ENCODE assay signal across 16 cellular contexts in the genomic region with DNA sequence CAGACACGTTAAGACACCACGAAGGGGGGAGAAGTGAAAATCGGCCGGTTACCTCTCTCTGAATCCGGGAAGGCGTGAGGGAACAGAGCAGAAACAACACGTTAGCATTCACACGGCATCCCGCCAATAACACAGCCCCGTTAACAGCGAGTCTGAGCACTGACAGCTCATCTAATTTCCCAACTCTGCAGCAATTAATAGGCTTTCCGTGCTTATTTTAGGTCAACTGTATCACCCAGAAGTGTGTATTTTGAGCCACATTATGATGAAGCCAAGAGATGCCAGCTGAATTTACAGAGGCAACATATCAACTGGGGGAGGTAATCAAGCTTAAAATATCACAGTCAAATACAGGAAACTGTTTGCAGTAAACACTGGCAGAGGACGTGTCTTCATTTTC.
DNase-seq lines count a peak whose midpoint lies in the region; ATAC-seq and TF ChIP-seq lines count a peak whose summit lies in the region.
"Had no signal": no experiment of that assay in that cellular context is flagged by ENCODE, and none has a peak within 500 bp of the region (broad histone marks: within the 10 kb centered on the region; RNA-seq: fewer than 3 reads in every experiment).

No MANE protein-coding gene starts in this region.

- peaks cover 5% of the 10 kb centered on the region for H3K4me1 Mint-ChIP-seq in T-helper 2 cell treated with Interferon-gamma antibody and Interleukin-4, amounts not matched to agents 5 μg/mL and 100 μg/mL, for 36 hours (ENCODE audit: low read depth)

- H3K4me3 ChIP-seq in DOHH2 (ENCODE audit: low read length): no peak overlapping the region
- H3K4me3 ChIP-seq in PC-3 (ENCODE audit: low read length): no peak overlapping the region
- H3K4me3 ChIP-seq: breast epithelium, hepatocyte, lower lobe of right lung had no signal

- peaks cover 36% of the 10 kb centered on the region for H3K4me1 ChIP-seq in DOHH2 (ENCODE audit: control insufficient read depth, low read length)
- H3K4me1 ChIP-seq in PC-3 (ENCODE audit: insufficient read depth, low read length): peaks cover 4% of the 10 kb centered on the region; the same call in 1 of the 2 replicates

- H3K79me2 ChIP-seq in DOHH2 (ENCODE audit: control insufficient read depth, low read length): peaks cover 9% of the 10 kb centered on the region
- no peaks in the 10 kb centered on the region for H3K79me2 ChIP-seq in PC-3 (ENCODE audit: low read length)
- H3K79me2 ChIP-seq: hepatocyte had no signal

- peak; percentile 64 for DNase-seq in NCI-H1694 treated with DMSO at 0.1 percent for 48 hours (lab: John Stamatoyannopoulos, UW)
- peak; percentile 68 for DNase-seq in astrocyte of the hippocampus (ENCODE audit: low read depth, low spot score)
- DNase-seq in posterior vena cava (ENCODE audit: low spot score): peak; percentile 63
- DNase-seq in PC-3: no peak
- no peak for DNase-seq in T-helper 2 cell treated with Interferon-gamma antibody and Interleukin-4, amounts not matched to agents 5 μg/mL and 100 μg/mL, for 36 hours (ENCODE audit: low spot score)
- DNase-seq: activated CD4-positive, alpha-beta T cell treated with anti-CD3 and anti-CD28 coated beads, Interleukin-2, amount 50 U/mL, for 4 hours; Kasumi-1; lower lobe of right lung; stimulated activated CD4-positive, alpha-beta T cell treated with anti-CD3 and anti-CD28 coated beads, Interleukin-2, amount 100 ng/mL, for 48 hours; stimulated activated naive CD4-positive, alpha-beta T cell had no signal

- H3K27ac Mint-ChIP-seq in T-helper 2 cell treated with Interferon-gamma antibody and Interleukin-4, amounts not matched to agents 5 μg/mL and 100 μg/mL, for 36 hours: no peak overlapping the region
- H3K27ac Mint-ChIP-seq: T-helper 1 cell treated with Interleukin-12 subunit alpha and Interleukin-12 subunit beta and Interleukin-4 antibody, amounts not matched to agents 30 μg/mL and 1 μg/mL, for 36 hours had no signal

- H3K9me3 Mint-ChIP-seq in T-helper 2 cell treated with Interferon-gamma antibody and Interleukin-4, amounts not matched to agents 5 μg/mL and 100 μg/mL, for 36 hours: no peaks in the 10 kb centered on the region
- H3K9me3 Mint-ChIP-seq: T-helper 1 cell treated with Interleukin-12 subunit alpha and Interleukin-12 subunit beta and Interleukin-4 antibody, amounts not matched to agents 30 μg/mL and 1 μg/mL, for 36 hours had no signal

- ATAC-seq in PC-3: no peak
- ATAC-seq in HG02678 (IDR thresholded peaks at IDR 0.05; ENCODE audit: unreplicated experiment): no peak
- no peak for ATAC-seq in GM19328 (IDR thresholded peaks at IDR 0.05; ENCODE audit: unreplicated experiment)
- ATAC-seq: lower lobe of right lung had no signal

- H3K9me3 ChIP-seq in DOHH2 (ENCODE audit: control insufficient read depth, insufficient read depth, low read length) (no peaks in the 10 kb centered on the region), PC-3 (ENCODE audit: low read length) (no peaks in the 10 kb centered on the region)
- H3K9me3 ChIP-seq: breast epithelium, lower lobe of right lung had no signal

- peaks cover 4% of the 10 kb centered on the region for H3F3A ChIP-seq in DOHH2 (ENCODE audit: control insufficient read depth, insufficient read depth)
- H3F3A ChIP-seq in PC-3 (ENCODE audit: low read length, unreplicated experiment): no peaks in the 10 kb centered on the region

- H3K4me3 Mint-ChIP-seq in T-helper 2 cell treated with Interferon-gamma antibody and Interleukin-4, amounts not matched to agents 5 μg/mL and 100 μg/mL, for 36 hours: no peak overlapping the region
- H3K4me3 Mint-ChIP-seq: T-helper 1 cell treated with Interleukin-12 subunit alpha and Interleukin-12 subunit beta and Interleukin-4 antibody, amounts not matched to agents 30 μg/mL and 1 μg/mL, for 36 hours had no signal

- H3K4me2 ChIP-seq in DOHH2 (ENCODE audit: low read length): peak overlapping the region; percentile 25; the same call in 1 of the 2 replicates
- no peak overlapping the region for H3K4me2 ChIP-seq in PC-3 (ENCODE audit: low read length)
- H3K4me2 ChIP-seq: hepatocyte had no signal

- intact Hi-C loops in posterior vena cava (cut with DNase I) (no loop called here), PC-3 (cut with micrococcal nuclease) (no loop called here)

- no peak overlapping the region for H3K9ac ChIP-seq in PC-3 (ENCODE audit: low read length)

- H3K27me3 ChIP-seq in DOHH2 (ENCODE audit: control insufficient read depth, low read length): no peaks in the 10 kb centered on the region
- no peaks in the 10 kb centered on the region for H3K27me3 ChIP-seq in PC-3 (ENCODE audit: low read length)
- H3K27me3 ChIP-seq: breast epithelium, hepatocyte had no signal

- H3K36me3 ChIP-seq in DOHH2 (ENCODE audit: control insufficient read depth, low read length) (no peaks in the 10 kb centered on the region), PC-3 (ENCODE audit: low read depth, low read length) (no peaks in the 10 kb centered on the region)
- H3K36me3 ChIP-seq: breast epithelium, lower lobe of right lung had no signal

- H4K20me1 ChIP-seq in DOHH2 (ENCODE audit: control insufficient read depth, insufficient read depth, low read depth, low read length) (peaks cover 5% of the 10 kb centered on the region; the same call in 1 of the 2 replicates), PC-3 (ENCODE audit: low read length) (no peaks in the 10 kb centered on the region)

- CTCF ChIA-PET in PC-3 (lab: Charles Lee): no interaction called here

- H3K27me3 Mint-ChIP-seq in T-helper 2 cell treated with Interferon-gamma antibody and Interleukin-4, amounts not matched to agents 5 μg/mL and 100 μg/mL, for 36 hours (ENCODE audit: low read depth): peaks cover 12% of the 10 kb centered on the region

- H2AFZ ChIP-seq in PC-3 (ENCODE audit: low read length): no peak overlapping the region
- H2AFZ ChIP-seq: hepatocyte had no signal

- TF ChIP-seq CTCF in DOHH2 (IDR thresholded peaks at IDR 0.05; ENCODE audit: low read depth, low read length, poor library complexity, severe bottlenecking) (no peak), PC-3 (conservative IDR thresholded peaks at IDR 0.05; ENCODE audit: low read depth, low read length) (no peak)

- POLR2A ChIA-PET in PC-3 (lab: Charles Lee; ENCODE audit: unreplicated experiment): no interaction called here

- no TSS peak for BruUV-seq in PC-3 (replicated peaks; lab: Mats Ljungman, UMichigan)

- no peak overlapping the region for H3K27ac ChIP-seq in DOHH2 (ENCODE audit: low read depth, low read length)
- no peak overlapping the region for H3K27ac ChIP-seq in PC-3 (ENCODE audit: low read length)
- H3K27ac ChIP-seq: hepatocyte, lower lobe of right lung had no signal

- H3K9me2 ChIP-seq in DOHH2 (replicated peaks; ENCODE audit: control insufficient read depth, low read length) (no peaks in the 10 kb centered on the region), PC-3 (replicated peaks; ENCODE audit: low read length) (no peaks in the 10 kb centered on the region)

- H3K36me3 Mint-ChIP-seq in T-helper 2 cell treated with Interferon-gamma antibody and Interleukin-4, amounts not matched to agents 5 μg/mL and 100 μg/mL, for 36 hours (ENCODE audit: low read depth): no peaks in the 10 kb centered on the region

Comparison
In these comparisons a context has a peak if more than half of its experiments do, and no peak if none do; other contexts are left out.
1. DNase-seq: peak in NCI-H1694 treated with DMSO at 0.1 percent for 48 hours (single experiment), astrocyte of the hippocampus (single experiment) and posterior vena cava (single experiment); none in PC-3 (single experiment) and T-helper 2 cell treated with Interferon-gamma antibody and Interleukin-4, amounts not matched to agents 5 μg/mL and 100 μg/mL, for 36 hours (single experiment).